Comparison of ENCODE assay signal across 8 cellular contexts in the genomic region with DNA sequence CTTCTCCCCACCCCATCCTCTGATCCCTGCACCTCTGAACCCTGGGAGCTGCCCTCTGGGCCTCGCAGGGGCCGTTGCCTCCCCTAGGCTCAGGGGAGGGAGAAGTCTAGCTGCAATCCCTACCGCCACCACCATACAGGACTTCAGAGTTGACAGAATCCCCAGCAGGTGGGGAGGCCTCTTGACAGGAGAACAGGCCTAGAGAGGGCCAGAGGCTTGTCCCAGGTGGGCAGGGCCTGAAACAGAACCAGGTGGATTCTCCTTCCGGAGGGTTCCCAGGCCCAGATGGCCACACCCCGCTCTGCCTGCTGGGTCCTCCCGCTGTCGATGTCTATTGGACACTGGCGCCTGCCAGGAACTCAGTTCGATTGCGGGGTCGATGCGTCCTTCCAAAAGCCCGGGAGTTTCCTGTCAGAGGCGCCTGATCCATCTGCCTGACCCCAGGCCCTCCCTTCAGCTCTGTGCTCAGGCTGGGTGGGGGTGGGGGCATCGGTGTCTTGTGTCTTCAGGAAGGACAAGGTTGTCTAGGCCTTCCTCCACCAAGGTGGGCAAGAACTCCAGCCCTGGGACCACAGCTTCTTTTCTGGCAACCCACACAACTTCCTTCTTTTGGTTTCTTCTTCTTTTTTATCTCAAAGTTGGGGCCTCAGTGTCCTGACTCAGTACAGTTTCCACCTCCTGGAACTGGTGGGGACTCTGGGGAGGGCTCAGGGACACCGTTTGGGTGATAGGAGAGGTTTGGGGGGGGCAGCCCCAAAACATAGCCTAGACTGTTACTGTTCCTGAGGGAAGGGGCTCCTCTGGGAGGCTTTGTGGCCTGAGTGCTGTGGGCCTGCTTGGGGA. TPM values are rescaled to one million over a fixed set of nuclear protein-coding genes. Genes with fewer than 3 reads are reported as not detected.
A peak's percentile ranks its signal among the peaks of the same experiment; 100 is the strongest.
DNase-seq lines count a peak whose midpoint lies in the region; ATAC-seq and TF ChIP-seq lines count a peak whose summit lies in the region.

No MANE protein-coding gene starts in this region.

- H3K4me1 Mint-ChIP-seq in activated naive CD4-positive, alpha-beta T cell treated with anti-CD3 and anti-CD28 coated beads for 36 hours (ENCODE audit: low read depth) = peaks cover 26% of the 10 kb centered on the region

- TF ChIP-seq CTCF in WERI-Rb-1 (IDR thresholded peaks at IDR 0.05; ENCODE audit: low read depth, low read length) = peak; percentile 42; the same call in 1 of the 2 replicates

- intact Hi-C loops in activated naive CD4-positive, alpha-beta T cell treated with anti-CD3 and anti-CD28 coated beads for 36 hours (cut with micrococcal nuclease) = no loop called here

- no peak overlapping the region for H3K27ac Mint-ChIP-seq in activated naive CD4-positive, alpha-beta T cell treated with anti-CD3 and anti-CD28 coated beads for 36 hours

- no peaks in the 10 kb centered on the region for H3K9me3 Mint-ChIP-seq in activated naive CD4-positive, alpha-beta T cell treated with anti-CD3 and anti-CD28 coated beads for 36 hours

- H3K4me3 ChIP-seq in WERI-Rb-1 (ENCODE audit: low read depth, low read length) = no peak overlapping the region; the same call in 1 of the 2 replicates

- H3K9me3 ChIP-seq in WERI-Rb-1 (ENCODE audit: severe bottlenecking) = no peaks in the 10 kb centered on the region

- H3K36me3 ChIP-seq in WERI-Rb-1 = no peaks in the 10 kb centered on the region

- H3K4me3 Mint-ChIP-seq in activated naive CD4-positive, alpha-beta T cell treated with anti-CD3 and anti-CD28 coated beads for 36 hours = no peak overlapping the region

- DNase-seq in DMS 273 (lab: John Stamatoyannopoulos, UW; ENCODE audit: unreplicated experiment) (peak; percentile 31), DMS 273 treated with DMSO at 0.1 percent for 48 hours (lab: John Stamatoyannopoulos, UW) (no peak), HuH-7.5 (ENCODE audit: low spot score) (peak; percentile 67), WERI-Rb-1 (peak; percentile 89), mucosa of gallbladder (ENCODE audit: low spot score) (peak; percentile 85), NCI-H1105 treated with DMSO at 0.1 percent for 48 hours (lab: John Stamatoyannopoulos, UW) (no peak)
- no peak for DNase-seq in activated naive CD4-positive, alpha-beta T cell treated with anti-CD3 and anti-CD28 coated beads for 36 hours

- no peaks in the 10 kb centered on the region for H3K36me3 Mint-ChIP-seq in activated naive CD4-positive, alpha-beta T cell treated with anti-CD3 and anti-CD28 coated beads for 36 hours (ENCODE audit: low read depth)

- no peaks in the 10 kb centered on the region for H3K27me3 ChIP-seq in WERI-Rb-1 (ENCODE audit: insufficient read depth, low read depth, severe bottlenecking)

- no peak for ATAC-seq in HG03025 (IDR thresholded peaks at IDR 0.05; ENCODE audit: low FRiP score, unreplicated experiment)

- CTCF ChIA-PET in activated naive CD4-positive, alpha-beta T cell treated with anti-CD3 and anti-CD28 coated beads for 36 hours (lab: Charles Lee) = interaction anchor here (0.5 to 1.1 kb wide), 4 partner anchors 8 to 247 kb away, joined by 3 to 4 read pairs (median 3); no protein-coding TSS in a partner anchor

- H3K27ac ChIP-seq in WERI-Rb-1 = peak overlapping the region; percentile 77

- H3K27me3 Mint-ChIP-seq in activated naive CD4-positive, alpha-beta T cell treated with anti-CD3 and anti-CD28 coated beads for 36 hours (ENCODE audit: low read depth) = no peaks in the 10 kb centered on the region

RNA-seq across cellular contexts. Expression of a gene that starts 6.4 kb away (rescaled TPM):
- total RNA-seq in mucosa of gallbladder = 540 TPM
- total RNA-seq in activated naive CD4-positive, alpha-beta T cell treated with anti-CD3 and anti-CD28 coated beads for 36 hours = 10 to 100 TPM; 11.9 to 12.0 TPM

RNA-seq across cellular contexts. Expression of a gene that starts 26.7 kb away (rescaled TPM):
- 62.2 TPM for total RNA-seq in mucosa of gallbladder
- total RNA-seq in activated naive CD4-positive, alpha-beta T cell treated with anti-CD3 and anti-CD28 coated beads for 36 hours = 100 to 1,000 TPM; 105 to 114 TPM

RNA-seq across cellular contexts. Expression of a gene that starts 35.3 kb away (rescaled TPM):
- total RNA-seq in mucosa of gallbladder = 129 TPM
- 10 to 100 TPM; 64.7 to 70.1 TPM for total RNA-seq in activated naive CD4-positive, alpha-beta T cell treated with anti-CD3 and anti-CD28 coated beads for 36 hours

Comparison
In these comparisons a context has a peak if more than half of its experiments do, and no peak if none do; other contexts are left out.
1. DNase-seq: peak in DMS 273 (single experiment), HuH-7.5 (single experiment), WERI-Rb-1 (single experiment) and mucosa of gallbladder (single experiment); none in DMS 273 treated with DMSO at 0.1 percent for 48 hours (single experiment), activated naive CD4-positive, alpha-beta T cell treated with anti-CD3 and anti-CD28 coated beads for 36 hours (single experiment) and NCI-H1105 treated with DMSO at 0.1 percent for 48 hours (single experiment).
2. RNA of a gene that starts 6.4 kb away (total RNA-seq): 540 TPM in mucosa of gallbladder (single experiment); 11.9 to 12.0 TPM in activated naive CD4-positive, alpha-beta T cell treated with anti-CD3 and anti-CD28 coated beads for 36 hours; every median in the first group is over 10 times any median in the second.